8 cellular contexts compared by ENCODE assay signal in genomic region chr3:58334013-58334321, GRCh38. TPM values are rescaled to one million over a fixed set of nuclear protein-coding genes. Genes with fewer than 3 reads are reported as not detected.
DNase-seq lines count a peak whose midpoint lies in the region; ATAC-seq and TF ChIP-seq lines count a peak whose summit lies in the region.

No MANE protein-coding gene starts in this region.

- TF ChIP-seq CTCF in GM12875 (IDR thresholded peaks at IDR 0.05; ENCODE audit: borderline replicate concordance, insufficient read depth, low read depth, low read length) = no peak
- no peak for TF ChIP-seq CTCF in fibroblast of villous mesenchyme (IDR thresholded peaks at IDR 0.05; ENCODE audit: insufficient read depth, low read depth, low read length)
- TF ChIP-seq CTCF in gastrocnemius medialis (IDR thresholded peaks at IDR 0.05 in 4 of 5, conservative IDR thresholded peaks at IDR 0.05 in 1 of 5) = no peak
- no peak for TF ChIP-seq CTCF in GM13976 (IDR thresholded peaks at IDR 0.05; ENCODE audit: borderline replicate concordance, control extremely low read depth, extremely low read depth, insufficient read depth, missing control alignments)

- H3K4me3 ChIP-seq in GM12875 (ENCODE audit: low read depth, low read length) (peak overlapping the region; percentile 74), fibroblast of villous mesenchyme (ENCODE audit: low read depth, low read length) (peak overlapping the region; percentile 90), gastrocnemius medialis (peak overlapping the region; percentile 84 to 92 (median 85))

- ATAC-seq in T-cell (replicated peaks in 1 of 4) (no peak), gastrocnemius medialis (no peak), GM21576 (IDR thresholded peaks at IDR 0.05; ENCODE audit: unreplicated experiment) (no peak)

- no peaks in the 10 kb centered on the region for H3K9me3 Mint-ChIP-seq in T-cell

- H3K27ac Mint-ChIP-seq in T-cell = peak overlapping the region; percentile 27 to 91

- H3K4me3 Mint-ChIP-seq in T-cell = peak overlapping the region; percentile 94 to 100 (median 99)

- H3K36me3 ChIP-seq in gastrocnemius medialis = no peaks in the 10 kb centered on the region

- peaks cover 38 to 43% (median 39%) of the 10 kb centered on the region in 3 donors for H3K4me1 Mint-ChIP-seq in T-cell

- no peaks in the 10 kb centered on the region for H3K27me3 ChIP-seq in gastrocnemius medialis

- POLR2A ChIA-PET in T-cell (lab: Charles Lee) = interaction anchor here in 1 of 2 donors (0.7 kb wide), 1 partner anchor 34 kb away, joined by 6 read pairs; no protein-coding TSS in a partner anchor

- intact Hi-C loops in gastrocnemius medialis (cut with DNase I; ENCODE audit: low total_unique reads) = loop anchor here (5.0 kb wide), 1 partner anchor 198 kb away; no protein-coding TSS in a partner anchor

- H3K36me3 Mint-ChIP-seq in T-cell = peaks cover 7% of the 10 kb centered on the region

- DNase-seq in T-cell (no peak), fibroblast of villous mesenchyme (ENCODE audit: low read depth) (no peak), gastrocnemius medialis (no peak), NCI-H510A (lab: John Stamatoyannopoulos, UW) (no peak), GM13976 (ENCODE audit: low spot score) (no peak)
- DNase-seq in activated CD4-positive, CD25-positive, alpha-beta regulatory T cell treated with anti-CD3 and anti-CD28 coated beads, Interleukin-2, amount 50 U/mL, for 72 hours = no peak

- no peaks in the 10 kb centered on the region for H3K9me3 ChIP-seq in gastrocnemius medialis

- in situ Hi-C loops in gastrocnemius medialis (cut with MboI; ENCODE audit: low sequenced_read_pairs in 4 of 4) = loop anchor here in 2 of 4 donors (5.0 to 10.0 kb wide), 2 partner anchors 158 to 161 kb away; partner anchors contain the start of gene KCTD6 (in 2 of the 2)
- in situ Hi-C loops in GM13976 (cut with MboI; ENCODE audit: low sequenced_read_pairs, unreplicated experiment) = no loop called here

- CTCF ChIA-PET in T-cell (lab: Charles Lee) = interaction anchor here (0.7 to 1.2 kb wide), 7 partner anchors 13 to 158 kb away, joined by 3 to 6 read pairs (median 3); partner anchors contain the start of genes HTD2 (in 1 of the 2), KCTD6 (in 1 of the 2) and RPP14 (in 1 of the 2)

- peak overlapping the region in 3 of 4 donors; percentile 74 to 78 (median 77) for H3K27ac ChIP-seq in gastrocnemius medialis

- peaks cover 27 to 30% of the 10 kb centered on the region in 2 donors for H3K4me1 ChIP-seq in gastrocnemius medialis

- TF ChIP-seq POLR2A in gastrocnemius medialis (IDR thresholded peaks at IDR 0.05) = no peak

- H3K27me3 Mint-ChIP-seq in T-cell = no peaks in the 10 kb centered on the region

RNA-seq across cellular contexts. Expression of gene PXK, which starts 1.3 kb away (rescaled TPM):
- total RNA-seq in T-cell (10 to 100 TPM; 17.4 to 23.0 (median 21.8) TPM), fibroblast of villous mesenchyme (57.9 and 64.7 TPM in 2 replicates), gastrocnemius medialis (10 to 100 TPM; 21.6 to 33.6 (median 24.4) TPM)

RNA-seq across cellular contexts. Expression of gene HTD2, which starts 27.6 kb away (rescaled TPM):
- total RNA-seq in T-cell (10 to 100 TPM in 1 of 5 donors, 1 to 10 TPM in 4; 7.3 to 10.0 (median 8.8) TPM), fibroblast of villous mesenchyme (4.2 and 9.9 TPM in 2 replicates), gastrocnemius medialis (10 to 100 TPM; 14.1 to 26.2 (median 21.7) TPM)

RNA-seq across cellular contexts. Expression of gene RPP14, which starts 27.9 kb away (rescaled TPM):
- total RNA-seq in T-cell (10 to 100 TPM; 13.1 to 15.7 (median 13.9) TPM), fibroblast of villous mesenchyme (14.5 and 16.0 TPM in 2 replicates), gastrocnemius medialis (10 to 100 TPM; 16.6 to 28.9 (median 17.1) TPM)
